ENCODE assay signal across 1 cellular context in the genomic region with DNA sequence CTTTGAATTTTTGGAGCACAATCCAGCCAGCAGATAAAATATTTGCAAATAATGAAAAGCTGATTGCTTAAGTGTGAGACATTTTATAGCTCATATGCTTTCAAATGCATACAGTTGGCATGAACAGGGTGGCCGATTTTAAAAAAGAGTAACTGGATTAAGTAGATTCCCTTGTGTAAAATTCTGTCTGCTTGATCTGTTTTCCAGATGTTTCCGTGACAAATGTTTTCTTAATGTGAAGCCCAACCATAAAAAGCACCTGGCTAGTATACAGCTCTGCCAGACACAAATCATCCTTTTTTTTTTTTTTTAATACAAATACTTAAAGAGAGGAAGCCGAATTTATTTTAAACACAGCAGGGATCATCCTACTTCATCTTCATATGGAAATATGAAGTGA.
TF ChIP-seq lines count a peak whose summit lies in the region.

No MANE protein-coding gene starts in this region.

TF ChIP-seq in SK-N-SH treated with all-trans-retinoic acid at 6 μM for 48 hours, 23 proteins besides CTCF, POLR2A, EP300 and RAD21 (continued from another document):
- TF ChIP-seq TCF4 (CRISPR knock-in tag; IDR thresholded peaks at IDR 0.05; ENCODE audit: borderline replicate concordance) = peak; percentile 78; the same call in 1 of the 2 replicates
